In genomic region chr15:78761020-78761419, GRCh38 we compare ENCODE assay signal across 1 cellular context.
TF ChIP-seq lines count a peak whose summit lies in the region.

No MANE protein-coding gene starts in this region.

TF ChIP-seq in endothelial cell of umbilical vein, 7 proteins besides CTCF, POLR2A, EP300 and RAD21 (continued from another document):
- TF ChIP-seq MAX (IDR thresholded peaks at IDR 0.05; ENCODE audit: insufficient read depth, insufficient read length) (no peak), EZH2 (IDR thresholded peaks at IDR 0.05; ENCODE audit: borderline replicate concordance, low read depth, low read length, severe bottlenecking) (no peak), POLR2AphosphoS5 (IDR thresholded peaks at IDR 0.05; ENCODE audit: insufficient read depth, low read depth, low read length) (no peak)
